25 cellular contexts compared by ENCODE assay signal in genomic region chr1:236486315-236486714, GRCh38.
"Had no signal": no experiment of that assay in that cellular context is flagged by ENCODE, and none has a peak within 500 bp of the region (broad histone marks: within the 10 kb centered on the region; RNA-seq: fewer than 3 reads in every experiment).

No MANE protein-coding gene starts in this region.

- H3K27ac Mint-ChIP-seq: immature natural killer cell, nephron, progenitor cell of endocrine pancreas had no signal

- DNase-seq: hypothalamus; immature natural killer cell; kidney; left colon; left lung; lower lobe of right lung; mammary epithelial cell; mesenchymal stem cell; naive thymus-derived CD8-positive, alpha-beta T cell; ovary; stimulated activated CD4-positive, alpha-beta T cell treated with anti-CD3 and anti-CD28 coated beads, Interleukin-1b, Interleukin-23, amount 100 ng/mL, for 48 hours; stimulated activated CD4-positive, alpha-beta T cell treated with anti-CD3 and anti-CD28 coated beads, Interleukin-2, amount 100 ng/mL, for 48 hours; stimulated activated CD4-positive, alpha-beta T cell treated with anti-CD3 and anti-CD28 coated beads, Interleukin-4, amount 100 ng/mL, for 4 hours; stimulated activated naive CD4-positive, alpha-beta T cell; tibial artery; trophoblast cell had no signal

- H3K4me3 ChIP-seq: left lung, lower lobe of right lung, ovary, right atrium auricular region, right lobe of liver, smooth muscle cell, suprapubic skin, thoracic aorta, tibial artery, upper lobe of right lung had no signal

- H3K4me3 Mint-ChIP-seq: immature natural killer cell; naive thymus-derived CD8-positive, alpha-beta T cell; nephron; stimulated activated naive CD8-positive, alpha-beta T cell treated with anti-CD3 and anti-CD28 coated beads, Interleukin-15, Interleukin-2, amounts not matched to agents 100 ng/mL and 50 ng/mL, for 24 hours had no signal

- H3K9me3 Mint-ChIP-seq: immature natural killer cell; naive thymus-derived CD8-positive, alpha-beta T cell; nephron; stimulated activated naive CD8-positive, alpha-beta T cell treated with anti-CD3 and anti-CD28 coated beads, Interleukin-15, Interleukin-2, amounts not matched to agents 100 ng/mL and 50 ng/mL, for 24 hours had no signal

- H3K27me3 Mint-ChIP-seq: progenitor cell of endocrine pancreas had no signal

- H3K4me1 Mint-ChIP-seq: nephron had no signal

- H3K36me3 Mint-ChIP-seq: naive thymus-derived CD8-positive, alpha-beta T cell had no signal

- ATAC-seq: left colon; left lung; lower lobe of right lung; naive thymus-derived CD8-positive, alpha-beta T cell; right lobe of liver; upper lobe of right lung had no signal

- H3K27me3 ChIP-seq: left lung, ovary, right atrium auricular region, right lobe of liver, suprapubic skin, upper lobe of right lung had no signal

- H3K36me3 ChIP-seq: left lung, lower lobe of right lung, ovary, right atrium auricular region, right lobe of liver, suprapubic skin, thoracic aorta, tibial artery, upper lobe of right lung had no signal
